13 cellular contexts compared by ENCODE assay signal in genomic region chr10:18594574-18595156, GRCh38. TPM values are rescaled to one million over a fixed set of nuclear protein-coding genes. Genes with fewer than 3 reads are reported as not detected.
DNase-seq lines count a peak whose midpoint lies in the region; TF ChIP-seq lines count a peak whose summit lies in the region.
"Had no signal": no experiment of that assay in that cellular context is flagged by ENCODE, and none has a peak within 500 bp of the region (broad histone marks: within the 10 kb centered on the region; RNA-seq: fewer than 3 reads in every experiment).

No MANE protein-coding gene starts in this region.

- H3K27me3 ChIP-seq in HAP-1 (ENCODE audit: low read depth) (no peaks in the 10 kb centered on the region), SK-N-SH (ENCODE audit: insufficient read depth) (no peaks in the 10 kb centered on the region), iPS DF 6.9 (ENCODE audit: control insufficient read depth, insufficient read depth, low read length) (no peaks in the 10 kb centered on the region), MG63 (no peaks in the 10 kb centered on the region)
- H3K27me3 ChIP-seq: uterus had no signal

- H3K4me2 ChIP-seq in SK-N-SH, result no peak overlapping the region

- peaks cover 6% of the 10 kb centered on the region; the same call in 1 of the 2 replicates for H3K4me1 ChIP-seq in HAP-1
- H3K4me1 ChIP-seq in SK-N-SH (ENCODE audit: control insufficient read depth in 1 of 2, insufficient read depth in 2 of 2, low read depth in 1 of 2, low read length in 1 of 2), result no peaks in the 10 kb centered on the region
- no peaks in the 10 kb centered on the region for H3K4me1 ChIP-seq in iPS DF 6.9 (ENCODE audit: control insufficient read depth, insufficient read depth, low read length)
- H3K4me1 ChIP-seq: uterus had no signal

- H3K4me1 Mint-ChIP-seq in Calu3 (ENCODE audit: low read depth, unreplicated experiment), result no peaks in the 10 kb centered on the region

- peaks cover 5% of the 10 kb centered on the region for H3K9me3 Mint-ChIP-seq in Calu3 (ENCODE audit: low read depth, unreplicated experiment)

- H3K9me3 ChIP-seq in HAP-1 (no peaks in the 10 kb centered on the region), SK-N-SH (no peaks in the 10 kb centered on the region), iPS DF 6.9 (ENCODE audit: control insufficient read depth, insufficient read depth, low read length) (no peaks in the 10 kb centered on the region), MG63 (no peaks in the 10 kb centered on the region)
- H3K9me3 ChIP-seq: uterus had no signal

- peak; percentile 14 for DNase-seq in Calu3
- DNase-seq in HAP-1 (ENCODE audit: low spot score in 2 of 2), result peak; percentile 27 to 60
- DNase-seq in SK-N-SH, result no peak
- DNase-seq in iPS DF 6.9 (ENCODE audit: low read depth, low spot score), result peak; percentile 22
- DNase-seq in effector CD4-positive, alpha-beta T cell, result no peak
- DNase-seq in NCI-H524 treated with DMSO at 0.1 percent for 48 hours (lab: John Stamatoyannopoulos, UW), result no peak
- DNase-seq in MG63, result no peak
- no peak for DNase-seq in SHP77 treated with DMSO at 0.1 percent for 48 hours (lab: John Stamatoyannopoulos, UW)
- DNase-seq: stimulated activated CD4-positive, alpha-beta T cell treated with anti-CD3 and anti-CD28 coated beads, Interleukin-2, amount 100 ng/mL, for 48 hours; uterus had no signal

- H3K79me2 ChIP-seq in SK-N-SH (ENCODE audit: insufficient read depth), result no peaks in the 10 kb centered on the region; the same call in 1 of the 2 replicates

- H3K36me3 Mint-ChIP-seq in Calu3 (ENCODE audit: insufficient read depth, unreplicated experiment), result no peaks in the 10 kb centered on the region

- TF ChIP-seq CTCF in Calu3 (IDR thresholded peaks at IDR 0.05; ENCODE audit: unreplicated experiment), result no peak
- peak; percentile 55 for TF ChIP-seq CTCF in SK-N-SH (IDR thresholded peaks at IDR 0.05)

- POLR2A ChIA-PET in SK-N-SH (lab: Yijun Ruan, JAX), result no interaction called here

- no peak overlapping the region for H3K9ac ChIP-seq in SK-N-SH

- H4K20me1 ChIP-seq in SK-N-SH (ENCODE audit: insufficient read depth), result no peaks in the 10 kb centered on the region

- no peaks in the 10 kb centered on the region for H3F3A ChIP-seq in SK-N-SH (replicated peaks; ENCODE audit: insufficient read depth)

- H3K27ac Mint-ChIP-seq in Calu3 (ENCODE audit: unreplicated experiment), result no peak overlapping the region
- H3K27ac Mint-ChIP-seq: activated T-helper 1 cell treated with anti-CD3 and anti-CD28 coated beads, Interleukin-12 subunit alpha, Interleukin-12 subunit beta, Interleukin-2, Interleukin-4 antibody, amounts not matched to agents 30 ng/mL and 10 ng/mL and 1 ng/mL, durations not matched to agents 14 hours and 24 hours and 36 hours had no signal

- intact Hi-C loops in Calu3 (cut with micrococcal nuclease; ENCODE audit: unreplicated experiment), result no loop called here

- no TSS peak for BruUV-seq in Calu3 (replicated peaks; lab: Mats Ljungman, UMichigan)

- no peak overlapping the region for H3K4me3 Mint-ChIP-seq in Calu3 (ENCODE audit: low read depth, unreplicated experiment)
- H3K4me3 Mint-ChIP-seq: activated T-helper 1 cell treated with anti-CD3 and anti-CD28 coated beads, Interleukin-12 subunit alpha, Interleukin-12 subunit beta, Interleukin-2, Interleukin-4 antibody, amounts not matched to agents 30 ng/mL and 10 ng/mL and 1 ng/mL, durations not matched to agents 14 hours and 24 hours and 36 hours; IgD-negative memory B cell had no signal

- H3K9me2 ChIP-seq in SK-N-SH, result no peaks in the 10 kb centered on the region

- TF ChIP-seq RAD21 in SK-N-SH (IDR thresholded peaks at IDR 0.05; ENCODE audit: low read length), result no peak

- in situ Hi-C loops in HAP-1 (cut with MboI; ENCODE audit: low sequenced_read_pairs), result no loop called here

- H3K27ac ChIP-seq in SK-N-SH (ENCODE audit: low read depth in 2 of 2, low read length in 1 of 2) (no peak overlapping the region), iPS DF 6.9 (ENCODE audit: low read length) (no peak overlapping the region)
- H3K27ac ChIP-seq: SK-N-MC, uterus had no signal

- 98% methylated on average over 6 of the region's 6 CpGs for WGBS in SK-N-SH (ENCODE audit: low lambda C conversion rate)
- no CpG with 5 or more reads among the region's 6 CpGs for WGBS in iPS DF 6.9 (ENCODE audit: insufficient coverage, insufficient read length)

- no peak overlapping the region for H2AFZ ChIP-seq in SK-N-SH (ENCODE audit: low read depth)

- peaks cover 8% of the 10 kb centered on the region; the same call in 1 of the 2 replicates for H3K36me3 ChIP-seq in HAP-1 (replicated peaks)
- H3K36me3 ChIP-seq in SK-N-SH (replicated peaks in 1 of 2; ENCODE audit: control insufficient read depth in 1 of 2, insufficient read depth in 2 of 2, low read length in 1 of 2), result peaks cover 0 to 9% of the 10 kb centered on the region in 2 experiments
- H3K36me3 ChIP-seq in iPS DF 6.9 (ENCODE audit: control insufficient read depth, insufficient read depth, low read length), result no peaks in the 10 kb centered on the region; the same call in 1 of the 2 replicates
- no peaks in the 10 kb centered on the region; the same call in 1 of the 2 replicates for H3K36me3 ChIP-seq in MG63
- H3K36me3 ChIP-seq: uterus had no signal

- no peaks in the 10 kb centered on the region for H3K27me3 Mint-ChIP-seq in Calu3 (ENCODE audit: unreplicated experiment)
- H3K27me3 Mint-ChIP-seq: IgD-negative memory B cell had no signal

- H3K4me3 ChIP-seq in HAP-1 (no peak overlapping the region), SK-N-SH (ENCODE audit: low read depth in 2 of 2, low read length in 1 of 2) (no peak overlapping the region; a peak in 1 of 4 replicates), iPS DF 6.9 (ENCODE audit: low read length) (no peak overlapping the region), MG63 (no peak overlapping the region)
- H3K4me3 ChIP-seq: SK-N-MC, uterus had no signal

- CTCF ChIA-PET in Calu3 (lab: Charles Lee) (no interaction called here), SK-N-SH (lab: Yijun Ruan, JAX) (interaction anchor here (0.7 to 1.1 kb wide), 3 partner anchors 9 to 55 kb away, joined by 3 to 5 read pairs (median 3); no protein-coding TSS in a partner anchor)

- TF ChIP-seq EP300 in SK-N-SH (IDR thresholded peaks at IDR 0.05; ENCODE audit: borderline replicate concordance in 1 of 2, low read depth in 1 of 2, low read length in 1 of 2), result no peak

TF ChIP-seq in SK-N-SH, 30 proteins besides CTCF, POLR2A, EP300 and RAD21 (continues in another document):
- TF ChIP-seq CHD2 (IDR thresholded peaks at IDR 0.05; ENCODE audit: low read length, partially characterized antibody), result no peak
- no peak for TF ChIP-seq POLR2AphosphoS5 (IDR thresholded peaks at IDR 0.05; ENCODE audit: low read depth, low read length)
- TF ChIP-seq SMC3 (IDR thresholded peaks at IDR 0.05; ENCODE audit: low read depth, low read length), result no peak
- no peak for TF ChIP-seq TEAD4 (IDR thresholded peaks at IDR 0.05; ENCODE audit: borderline replicate concordance, insufficient read depth)
- TF ChIP-seq MXI1 (IDR thresholded peaks at IDR 0.05; ENCODE audit: low read depth, low read length), result no peak
- TF ChIP-seq GATA2 (CRISPR knock-in tag; IDR thresholded peaks at IDR 0.05), result no peak
- TF ChIP-seq TCF12 (IDR thresholded peaks at IDR 0.05), result no peak
- TF ChIP-seq USF2 (IDR thresholded peaks at IDR 0.05; ENCODE audit: borderline replicate concordance, low read depth, low read length), result no peak
- TF ChIP-seq NRF1 (IDR thresholded peaks at IDR 0.05; ENCODE audit: low read depth, low read length), result no peak
- no peak for TF ChIP-seq RCOR1 (IDR thresholded peaks at IDR 0.05; ENCODE audit: low read length)
- TF ChIP-seq JUND (IDR thresholded peaks at IDR 0.05), result no peak
- TF ChIP-seq MAX (IDR thresholded peaks at IDR 0.05; ENCODE audit: low read depth), result no peak
- TF ChIP-seq IRF3 (IDR thresholded peaks at IDR 0.05; ENCODE audit: low read depth, low read length), result no peak

RNA-seq across cellular contexts. Expression of gene NSUN6, which starts 56.7 kb away (rescaled TPM):
- total RNA-seq in Calu3 (2022), result 10.5 and 14.5 TPM in 2 replicates
- 5.3 and 7.8 TPM in 2 replicates for polyA plus RNA-seq in SK-N-SH (2012; rRNA removed)
- polyA plus RNA-seq in SK-N-SH (2012; cell fraction: cytosol; rRNA removed), result 5.7 and 6.6 TPM in 2 replicates
- polyA plus RNA-seq in SK-N-SH (2012; cell fraction: nucleus; rRNA removed), result 8.7 and 16.3 TPM in 2 replicates
- 5.4 and 8.4 TPM in 2 replicates for total RNA-seq in MG63 (2014; rRNA removed; shearing (Covaris generic); ENCODE audit: low replicate concordance)

Comparison
In these comparisons a context has a peak if more than half of its experiments do, and no peak if none do; other contexts are left out.
1. DNase-seq: peak in Calu3 (single experiment), HAP-1 (2 of 2) and iPS DF 6.9 (single experiment); none in SK-N-SH (single experiment), effector CD4-positive, alpha-beta T cell (single experiment), NCI-H524 treated with DMSO at 0.1 percent for 48 hours (single experiment), MG63 (single experiment) and SHP77 treated with DMSO at 0.1 percent for 48 hours (single experiment).